ENCODE assay signal across 31 cellular contexts in genomic region chr19:51253088-51253806, GRCh38. TPM values are rescaled to one million over a fixed set of nuclear protein-coding genes. Genes with fewer than 3 reads are reported as not detected.
"Had no signal": no experiment of that assay in that cellular context is flagged by ENCODE, and none has a peak within 500 bp of the region (broad histone marks: within the 10 kb centered on the region; RNA-seq: fewer than 3 reads in every experiment).

No MANE protein-coding gene starts in this region.

- H3K9me3 Mint-ChIP-seq: central memory CD8-positive, alpha-beta T cell; effector memory CD8-positive, alpha-beta T cell; stimulated activated effector memory CD8-positive, alpha-beta T cell treated with anti-CD3 and anti-CD28 coated beads, Interleukin-12 subunit alpha, Interleukin-12 subunit beta, amount 100 ng/mL, for 72 hours had no signal

- H3K36me3 Mint-ChIP-seq: activated naive CD8-positive, alpha-beta T cell; stimulated activated effector memory CD8-positive, alpha-beta T cell treated with anti-CD3 and anti-CD28 coated beads, Interleukin-12 subunit alpha, Interleukin-12 subunit beta, amount 100 ng/mL, for 72 hours had no signal

- H3K4me1 ChIP-seq: breast epithelium, parathyroid adenoma, right lobe of liver, stomach, suprapubic skin, tibial nerve had no signal

- H3K9ac ChIP-seq: parathyroid adenoma had no signal

- H3K27ac Mint-ChIP-seq: activated naive CD8-positive, alpha-beta T cell; nephron progenitor cell; stimulated activated effector memory CD8-positive, alpha-beta T cell treated with anti-CD3 and anti-CD28 coated beads, Interleukin-12 subunit alpha, Interleukin-12 subunit beta, amount 100 ng/mL, for 72 hours had no signal

- DNase-seq: activated CD4-positive, alpha-beta T cell treated with anti-CD3 and anti-CD28 coated beads for 4 hours; activated CD8-positive, alpha-beta memory T cell treated with anti-CD3 and anti-CD28 coated beads for 24 hours; activated gamma-delta T cell treated with Interleukin-2 at 50 U/mL for 16 hours; amniotic stem cell; dorsolateral prefrontal cortex; effector memory CD8-positive, alpha-beta T cell; glutamatergic neuron; kidney glomerular epithelial cell; left lung; midbrain; nephron progenitor cell; right lobe of liver; stomach; WERI-Rb-1 had no signal

- H3K4me3 ChIP-seq: breast epithelium, dorsolateral prefrontal cortex, hepatocyte, left lung, right lobe of liver, SK-N-MC, skin epidermis, stomach, suprapubic skin, tibial nerve had no signal

- H3K27ac ChIP-seq: breast epithelium, dorsolateral prefrontal cortex, hepatocyte, left lung, parathyroid adenoma, right lobe of liver, SK-N-MC, stomach, suprapubic skin, tibial nerve, WERI-Rb-1 had no signal

- H3K9me3 ChIP-seq: breast epithelium, left lung, right lobe of liver, suprapubic skin had no signal

- H3K79me2 ChIP-seq: hepatocyte, parathyroid adenoma had no signal

- H3K36me3 ChIP-seq: breast epithelium, left lung, right lobe of liver, stomach, suprapubic skin, tibial nerve, WERI-Rb-1 had no signal

- H2AFZ ChIP-seq: hepatocyte, parathyroid adenoma had no signal

- H3K4me2 ChIP-seq: hepatocyte had no signal

- H3K27me3 ChIP-seq: breast epithelium, hepatocyte, right lobe of liver, suprapubic skin, tibial nerve had no signal

- H3K4me3 Mint-ChIP-seq: activated naive CD8-positive, alpha-beta T cell; central memory CD8-positive, alpha-beta T cell; effector memory CD8-positive, alpha-beta T cell; nephron progenitor cell; stimulated activated effector memory CD8-positive, alpha-beta T cell treated with anti-CD3 and anti-CD28 coated beads, Interleukin-12 subunit alpha, Interleukin-12 subunit beta, amount 100 ng/mL, for 72 hours had no signal

- FAIRE-seq: colon, endothelial cell of umbilical vein, frontal cortex had no signal

- ATAC-seq: effector memory CD8-positive, alpha-beta T cell; esophagus mucosa; left lung; stimulated activated effector memory CD8-positive, alpha-beta T cell treated with anti-CD3 and anti-CD28 coated beads, Interleukin-12 subunit alpha, Interleukin-12 subunit beta, amount 100 ng/mL, for 72 hours had no signal

RNA-seq across cellular contexts. Expression of gene SIGLECL1, which starts 2.4 kb away (rescaled TPM):
- total RNA-seq: breast epithelium; dorsolateral prefrontal cortex; endothelial cell of umbilical vein; esophagus mucosa; frontal cortex; hepatocyte; left lung; lung microvascular endothelial cell; right lobe of liver; stomach; suprapubic skin; T-helper 2 cell treated with Interferon-gamma antibody and Interleukin-4, amounts not matched to agents 100 ng/mL and 5 ng/mL, for 36 hours; tibial nerve; urinary bladder had no signal
- polyA plus RNA-seq: endothelial cell of umbilical vein, hepatocyte, stomach, urinary bladder had no signal

RNA-seq across cellular contexts. Expression of gene CD33, which starts 28.4 kb away (rescaled TPM):
- total RNA-seq: endothelial cell of umbilical vein, lung microvascular endothelial cell had no signal
- polyA plus RNA-seq: endothelial cell of umbilical vein had no signal

RNA-seq across cellular contexts. Expression of gene IGLON5, which starts 58.2 kb away (rescaled TPM):
- total RNA-seq: endothelial cell of umbilical vein; esophagus mucosa; left lung; lung microvascular endothelial cell; T-helper 2 cell treated with Interferon-gamma antibody and Interleukin-4, amounts not matched to agents 100 ng/mL and 5 ng/mL, for 36 hours had no signal
- polyA plus RNA-seq: endothelial cell of umbilical vein had no signal
